14 cellular contexts compared by ENCODE assay signal in genomic region chr3:195801251-195802183, GRCh38. TPM values are rescaled to one million over a fixed set of nuclear protein-coding genes. Genes with fewer than 3 reads are reported as not detected.
DNase-seq lines count a peak whose midpoint lies in the region; ATAC-seq and TF ChIP-seq lines count a peak whose summit lies in the region.
"Had no signal": no experiment of that assay in that cellular context is flagged by ENCODE, and none has a peak within 500 bp of the region (broad histone marks: within the 10 kb centered on the region; RNA-seq: fewer than 3 reads in every experiment).

No MANE protein-coding gene starts in this region.

- POLR2A ChIA-PET in activated B cell treated with CpG ODN at 0.5 μM for 24 hours (lab: Charles Lee) = no interaction called here

- no peaks in the 10 kb centered on the region for H3K36me3 Mint-ChIP-seq in activated naive CD4-positive, alpha-beta T cell treated with anti-CD3 and anti-CD28 coated beads for 36 hours (ENCODE audit: low read depth)
- no peaks in the 10 kb centered on the region for H3K36me3 Mint-ChIP-seq in activated B cell treated with CpG ODN at 0.5 μM for 24 hours (ENCODE audit: low read depth)

- CTCF ChIA-PET in activated naive CD4-positive, alpha-beta T cell treated with anti-CD3 and anti-CD28 coated beads for 36 hours (lab: Charles Lee) = interaction anchor here (0.6 to 2.4 kb wide), 2 partner anchors 41 to 49 kb away, joined by 3 to 9 read pairs; no protein-coding TSS in a partner anchor
- CTCF ChIA-PET in activated B cell treated with CpG ODN at 0.5 μM for 24 hours (lab: Charles Lee) = no interaction called here

- no peak for DNase-seq in activated naive CD4-positive, alpha-beta T cell treated with anti-CD3 and anti-CD28 coated beads for 36 hours
- DNase-seq in activated naive CD4-positive, alpha-beta T cell treated with anti-CD3 and anti-CD28 coated beads, Interleukin-2, amount 50 U/mL, for 16 hours = no peak
- DNase-seq in activated B cell treated with CpG ODN at 0.5 μM for 24 hours (no peak), left lung (no peak), retina (no peak)
- DNase-seq in stimulated activated naive CD8-positive, alpha-beta T cell treated with anti-CD3 and anti-CD28 coated beads, Interleukin-15, amount 100 ng/mL, for 72 hours = no peak
- DNase-seq: ACHN; activated T-cell treated with anti-CD3 and anti-CD28 coated beads, Interleukin-2, amount 50 U/mL, for 4 hours; foreskin fibroblast; NCI-H446 treated with DMSO at 0.1 percent for 48 hours; Right ventricle myocardium superior had no signal

- peaks cover 0 to 25% of the 10 kb centered on the region in 2 donors for H3K4me1 ChIP-seq in left lung

- H3K27me3 ChIP-seq in left lung = peaks cover 0 to 47% of the 10 kb centered on the region in 2 donors

- H3K4me3 Mint-ChIP-seq in activated naive CD4-positive, alpha-beta T cell treated with anti-CD3 and anti-CD28 coated beads for 36 hours = peak overlapping the region; percentile 28
- H3K4me3 Mint-ChIP-seq in activated B cell treated with CpG ODN at 0.5 μM for 24 hours = peak overlapping the region; percentile 42
- H3K4me3 Mint-ChIP-seq in stimulated activated naive CD8-positive, alpha-beta T cell treated with anti-CD3 and anti-CD28 coated beads, Interleukin-15, amount 100 ng/mL, for 72 hours = peak overlapping the region; percentile 52 to 76
- H3K4me3 Mint-ChIP-seq: activated T-cell treated with anti-CD3 and anti-CD28 coated beads, Interleukin-2, amount 50 U/mL, for 4 hours had no signal

- H3K27ac Mint-ChIP-seq in activated naive CD4-positive, alpha-beta T cell treated with anti-CD3 and anti-CD28 coated beads for 36 hours = no peak overlapping the region
- peak overlapping the region; percentile 55 for H3K27ac Mint-ChIP-seq in activated B cell treated with CpG ODN at 0.5 μM for 24 hours
- peak overlapping the region; percentile 36 to 96 for H3K27ac Mint-ChIP-seq in stimulated activated naive CD8-positive, alpha-beta T cell treated with anti-CD3 and anti-CD28 coated beads, Interleukin-15, amount 100 ng/mL, for 72 hours
- H3K27ac Mint-ChIP-seq: progenitor cell of endocrine pancreas had no signal

- ATAC-seq in activated B cell treated with CpG ODN at 0.5 μM for 24 hours (ENCODE audit: low read depth) (no peak), left lung (peak; percentile 3), HG03025 (IDR thresholded peaks at IDR 0.05; ENCODE audit: low FRiP score, unreplicated experiment) (no peak), HG03108 (IDR thresholded peaks at IDR 0.05; ENCODE audit: unreplicated experiment) (no peak)
- ATAC-seq in stimulated activated naive CD8-positive, alpha-beta T cell treated with anti-CD3 and anti-CD28 coated beads, Interleukin-15, amount 100 ng/mL, for 72 hours = peak; percentile 10

- peaks cover 39% of the 10 kb centered on the region for H3K4me1 Mint-ChIP-seq in activated naive CD4-positive, alpha-beta T cell treated with anti-CD3 and anti-CD28 coated beads for 36 hours (ENCODE audit: low read depth)
- H3K4me1 Mint-ChIP-seq in activated B cell treated with CpG ODN at 0.5 μM for 24 hours = peaks cover 42% of the 10 kb centered on the region
- peaks cover 53% of the 10 kb centered on the region for H3K4me1 Mint-ChIP-seq in stimulated activated naive CD8-positive, alpha-beta T cell treated with anti-CD3 and anti-CD28 coated beads, Interleukin-15, amount 100 ng/mL, for 72 hours

- no peak overlapping the region for H3K4me3 ChIP-seq in left lung

- TF ChIP-seq CTCF in activated B cell treated with CpG ODN at 0.5 μM for 24 hours (IDR thresholded peaks at IDR 0.05) (no peak), left lung (IDR thresholded peaks at IDR 0.05) (no peak)

- H3K9me3 ChIP-seq in left lung = no peaks in the 10 kb centered on the region

- intact Hi-C loops in activated naive CD4-positive, alpha-beta T cell treated with anti-CD3 and anti-CD28 coated beads for 36 hours (cut with micrococcal nuclease) = no loop called here
- intact Hi-C loops in activated B cell treated with CpG ODN at 0.5 μM for 24 hours (cut with micrococcal nuclease) = no loop called here
- intact Hi-C loops in left lung (cut with DNase I) = no loop called here

- no peaks in the 10 kb centered on the region for H3K27me3 Mint-ChIP-seq in activated naive CD4-positive, alpha-beta T cell treated with anti-CD3 and anti-CD28 coated beads for 36 hours (ENCODE audit: low read depth)
- H3K27me3 Mint-ChIP-seq in activated B cell treated with CpG ODN at 0.5 μM for 24 hours = peaks cover 31% of the 10 kb centered on the region
- H3K27me3 Mint-ChIP-seq in stimulated activated naive CD8-positive, alpha-beta T cell treated with anti-CD3 and anti-CD28 coated beads, Interleukin-15, amount 100 ng/mL, for 72 hours = peaks cover 25% of the 10 kb centered on the region

- H3K27ac ChIP-seq in left lung = no peak overlapping the region

- no peaks in the 10 kb centered on the region for H3K9me3 Mint-ChIP-seq in activated naive CD4-positive, alpha-beta T cell treated with anti-CD3 and anti-CD28 coated beads for 36 hours
- no peaks in the 10 kb centered on the region for H3K9me3 Mint-ChIP-seq in activated B cell treated with CpG ODN at 0.5 μM for 24 hours
- no peaks in the 10 kb centered on the region for H3K9me3 Mint-ChIP-seq in stimulated activated naive CD8-positive, alpha-beta T cell treated with anti-CD3 and anti-CD28 coated beads, Interleukin-15, amount 100 ng/mL, for 72 hours
- H3K9me3 Mint-ChIP-seq: activated T-cell treated with anti-CD3 and anti-CD28 coated beads, Interleukin-2, amount 50 U/mL, for 4 hours had no signal

- H3K36me3 ChIP-seq in left lung = no peaks in the 10 kb centered on the region

RNA-seq across cellular contexts. Expression of gene MUC4, which starts 10.2 kb away (rescaled TPM):
- under 1 TPM in 1 of 2 experiments, not detected in 1; 0.02 TPM for total RNA-seq in activated naive CD4-positive, alpha-beta T cell treated with anti-CD3 and anti-CD28 coated beads for 36 hours
- total RNA-seq in activated B cell treated with CpG ODN at 0.5 μM for 24 hours = 0.09 TPM in 1 of 2 replicates, not detected in the other
- 10 to 100 TPM in 1 of 2 donors, 1 to 10 TPM in 1; 2.9 to 12.8 TPM for total RNA-seq in left lung
- total RNA-seq: Right ventricle myocardium superior had no signal

Comparison
In these comparisons a context has a peak if more than half of its experiments do, and no peak if none do; other contexts are left out.
1. ATAC-seq: peak in left lung (single experiment) and stimulated activated naive CD8-positive, alpha-beta T cell treated with anti-CD3 and anti-CD28 coated beads, Interleukin-15, amount 100 ng/mL, for 72 hours (single experiment); none in activated B cell treated with CpG ODN at 0.5 μM for 24 hours (single experiment), HG03025 (single experiment) and HG03108 (single experiment).
2. Peak in every context shown above with its lines, with median percentiles within 50 percentile points of each other: H3K4me3 Mint-ChIP-seq.